15 cellular contexts compared by ENCODE assay signal in genomic region chr7:4108951-4109350, GRCh38.
"Had no signal": no experiment of that assay in that cellular context is flagged by ENCODE, and none has a peak within 500 bp of the region (broad histone marks: within the 10 kb centered on the region; RNA-seq: fewer than 3 reads in every experiment).

No MANE protein-coding gene starts in this region.

- H3K4me3 ChIP-seq: heart right ventricle, testis, tibial nerve, upper lobe of right lung, vagina had no signal

- H3K36me3 ChIP-seq: heart right ventricle, upper lobe of right lung had no signal

- H3K27me3 ChIP-seq: testis, tibial nerve, upper lobe of right lung, vagina had no signal

- ATAC-seq: naive thymus-derived CD4-positive, alpha-beta T cell; stimulated activated naive B cell treated with anti-CD40 and anti-IgM and Interleukin-4, amounts not matched to agents 10 μg/mL and 1 μg/mL and 100 μg/mL, for 72 hours; stimulated activated naive CD8-positive, alpha-beta T cell treated with anti-CD3 and anti-CD28 coated beads, Interleukin-15, amount 100 ng/mL, for 72 hours; upper lobe of right lung had no signal

- H3K9me3 ChIP-seq: heart right ventricle, testis, upper lobe of right lung, vagina had no signal

- H3K4me1 ChIP-seq: heart right ventricle, testis, tibial nerve, upper lobe of right lung, vagina had no signal

- DNase-seq: effector CD4-positive, alpha-beta T cell; endodermal cell; heart right ventricle; kidney glomerular epithelial cell; mesendoderm; naive thymus-derived CD4-positive, alpha-beta T cell; nephron progenitor cell; stimulated activated CD4-positive, alpha-beta T cell treated with anti-CD3 and anti-CD28 coated beads, Interleukin-2, amount 100 ng/mL, for 24 hours; stimulated activated CD4-positive, alpha-beta T cell treated with anti-CD3 and anti-CD28 coated beads, Interleukin-4, amount 100 ng/mL, for 4 hours; stimulated activated naive B cell treated with anti-CD40 and anti-IgM and Interleukin-4, amounts not matched to agents 10 μg/mL and 1 μg/mL and 100 μg/mL, for 72 hours; stimulated activated naive CD8-positive, alpha-beta T cell treated with anti-CD3 and anti-CD28 coated beads, Interleukin-15, amount 100 ng/mL, for 72 hours; testis; upper lobe of right lung had no signal

- H3K27ac ChIP-seq: heart right ventricle, testis, tibial nerve, upper lobe of right lung, vagina had no signal
